In genomic region chr2:70191244-70191735, GRCh38 we compare ENCODE assay signal across 8 cellular contexts. TPM values are rescaled to one million over a fixed set of nuclear protein-coding genes. Genes with fewer than 3 reads are reported as not detected.
DNase-seq lines count a peak whose midpoint lies in the region; ATAC-seq and TF ChIP-seq lines count a peak whose summit lies in the region.

No MANE protein-coding gene starts in this region.

- DNase-seq in HL-60 (ENCODE audit: low read depth in 1 of 2, low spot score in 1 of 2) = no peak
- DNase-seq in GM10248 (ENCODE audit: extremely low spot score) = no peak
- DNase-seq in ureter (ENCODE audit: low spot score) = no peak

- CTCF ChIA-PET in GM10248 (lab: Yijun Ruan, JAX) = interaction anchor here (0.7 to 1.9 kb wide), 10 partner anchors 10 to 467 kb away, joined by 3 to 14 read pairs (median 3); partner anchors contain the start of gene MXD1

- H3K4me1 Mint-ChIP-seq in activated T-helper 17 cell treated with anti-CD3 and anti-CD28 coated beads, Interleukin-2, amount 50 U/mL, for 72 hours = peaks cover 15% of the 10 kb centered on the region
- H3K4me1 Mint-ChIP-seq in stimulated activated memory B cell treated with anti-CD40 and anti-IgM and Interleukin-4, amounts not matched to agents 10 μg/mL and 1 μg/mL and 100 μg/mL, for 72 hours = peaks cover 13% of the 10 kb centered on the region

- POLR2A ChIA-PET in GM10248 (lab: Yijun Ruan, JAX) = interaction anchor here (0.6 to 1.6 kb wide), 6 partner anchors 10 to 277 kb away, joined by 3 to 14 read pairs (median 4); partner anchors contain the start of genes MXD1 and PCYOX1

- H3K4me3 Mint-ChIP-seq in activated T-helper 17 cell treated with anti-CD3 and anti-CD28 coated beads, Interleukin-2, amount 50 U/mL, for 72 hours = peak overlapping the region; percentile 98
- peak overlapping the region; percentile 86 for H3K4me3 Mint-ChIP-seq in stimulated activated memory B cell treated with anti-CD40 and anti-IgM and Interleukin-4, amounts not matched to agents 10 μg/mL and 1 μg/mL and 100 μg/mL, for 72 hours

- H3K36me3 Mint-ChIP-seq in activated T-helper 17 cell treated with anti-CD3 and anti-CD28 coated beads, Interleukin-2, amount 50 U/mL, for 72 hours (ENCODE audit: low read depth) = peaks cover 25% of the 10 kb centered on the region
- H3K36me3 Mint-ChIP-seq in stimulated activated memory B cell treated with anti-CD40 and anti-IgM and Interleukin-4, amounts not matched to agents 10 μg/mL and 1 μg/mL and 100 μg/mL, for 72 hours = peaks cover 6% of the 10 kb centered on the region

- peak overlapping the region; percentile 99 for H3K27ac Mint-ChIP-seq in activated T-helper 17 cell treated with anti-CD3 and anti-CD28 coated beads, Interleukin-2, amount 50 U/mL, for 72 hours
- H3K27ac Mint-ChIP-seq in stimulated activated memory B cell treated with anti-CD40 and anti-IgM and Interleukin-4, amounts not matched to agents 10 μg/mL and 1 μg/mL and 100 μg/mL, for 72 hours = peak overlapping the region; percentile 94

- TF ChIP-seq CTCF in HL-60 (IDR thresholded peaks at IDR 0.05; ENCODE audit: insufficient read depth, low read length) (no peak), GM10248 (IDR thresholded peaks at IDR 0.05; ENCODE audit: control extremely low read depth, extremely low read depth, low read depth, missing control alignments) (no peak)

- H3K9me3 Mint-ChIP-seq in activated T-helper 17 cell treated with anti-CD3 and anti-CD28 coated beads, Interleukin-2, amount 50 U/mL, for 72 hours = no peaks in the 10 kb centered on the region
- no peaks in the 10 kb centered on the region for H3K9me3 Mint-ChIP-seq in stimulated activated memory B cell treated with anti-CD40 and anti-IgM and Interleukin-4, amounts not matched to agents 10 μg/mL and 1 μg/mL and 100 μg/mL, for 72 hours

- no peak for ATAC-seq in activated T-helper 17 cell treated with anti-CD3 and anti-CD28 coated beads, Interleukin-2, amount 50 U/mL, for 72 hours (replicated peaks)
- no peak for ATAC-seq in stimulated activated memory B cell treated with anti-CD40 and anti-IgM and Interleukin-4, amounts not matched to agents 10 μg/mL and 1 μg/mL and 100 μg/mL, for 72 hours
- ATAC-seq in HG02870 (IDR thresholded peaks at IDR 0.05; ENCODE audit: unreplicated experiment) = no peak
- ATAC-seq in HG03442 (IDR thresholded peaks at IDR 0.05; ENCODE audit: unreplicated experiment) = no peak

- H3K4me3 ChIP-seq in HL-60 (replicated peaks; ENCODE audit: insufficient read depth, low read length) (peak overlapping the region; percentile 87), iPS-15b (ENCODE audit: low read depth, low read length) (peak overlapping the region; percentile 96)

- H3K27me3 ChIP-seq in HL-60 (ENCODE audit: insufficient read depth, poor library complexity, severe bottlenecking) (no peaks in the 10 kb centered on the region), iPS-15b (ENCODE audit: control insufficient read depth, insufficient read depth, low read length) (no peaks in the 10 kb centered on the region)

- H3K36me3 ChIP-seq in iPS-15b (ENCODE audit: control insufficient read depth, insufficient read depth, low read length) = no peaks in the 10 kb centered on the region

- no peaks in the 10 kb centered on the region for H3K4me1 ChIP-seq in iPS-15b (ENCODE audit: control insufficient read depth, insufficient read depth, low read length)

- peak overlapping the region; percentile 99 for H3K27ac ChIP-seq in HL-60 (replicated peaks)

- no peaks in the 10 kb centered on the region for H3K9me3 ChIP-seq in iPS-15b (ENCODE audit: control insufficient read depth, insufficient read depth, low read length)

- H3K9ac ChIP-seq in iPS-15b (ENCODE audit: low read depth, low read length) = no peak overlapping the region

- H3K27me3 Mint-ChIP-seq in activated T-helper 17 cell treated with anti-CD3 and anti-CD28 coated beads, Interleukin-2, amount 50 U/mL, for 72 hours = no peaks in the 10 kb centered on the region
- H3K27me3 Mint-ChIP-seq in stimulated activated memory B cell treated with anti-CD40 and anti-IgM and Interleukin-4, amounts not matched to agents 10 μg/mL and 1 μg/mL and 100 μg/mL, for 72 hours = no peaks in the 10 kb centered on the region

RNA-seq across cellular contexts. Expression of gene C2orf42, which starts 0.5 kb away (rescaled TPM):
- 10 to 100 TPM; 24.0 to 37.3 TPM for total RNA-seq in activated T-helper 17 cell treated with anti-CD3 and anti-CD28 coated beads, Interleukin-2, amount 50 U/mL, for 72 hours
- 22.0 TPM for total RNA-seq in ureter

RNA-seq across cellular contexts. Expression of gene TIA1, which starts 57.1 kb away (rescaled TPM):
- total RNA-seq in activated T-helper 17 cell treated with anti-CD3 and anti-CD28 coated beads, Interleukin-2, amount 50 U/mL, for 72 hours = 10 to 100 TPM; 88.2 to 95.6 TPM
- total RNA-seq in ureter = 160 TPM
